In genomic region chr5:39713224-39713911, GRCh38 we compare ENCODE assay signal across 12 cellular contexts.
DNase-seq lines count a peak whose midpoint lies in the region; ATAC-seq and TF ChIP-seq lines count a peak whose summit lies in the region.
"Had no signal": no experiment of that assay in that cellular context is flagged by ENCODE, and none has a peak within 500 bp of the region (broad histone marks: within the 10 kb centered on the region; RNA-seq: fewer than 3 reads in every experiment).

No MANE protein-coding gene starts in this region.

- H3K27me3 ChIP-seq in HL-60 (ENCODE audit: insufficient read depth, poor library complexity, severe bottlenecking) (no peaks in the 10 kb centered on the region), gastrocnemius medialis (no peaks in the 10 kb centered on the region)
- H3K27me3 ChIP-seq: heart left ventricle had no signal

- peak overlapping the region; percentile 70 for H3K27ac ChIP-seq in HL-60 (replicated peaks)
- H3K27ac ChIP-seq in gastrocnemius medialis, result peak overlapping the region; percentile 27 to 52 (median 48)
- H3K27ac ChIP-seq: coronary artery had no signal

- H3K9me3 ChIP-seq in gastrocnemius medialis, result no peaks in the 10 kb centered on the region
- H3K9me3 ChIP-seq: heart left ventricle had no signal

- TF ChIP-seq CTCF in HL-60 (IDR thresholded peaks at IDR 0.05; ENCODE audit: insufficient read depth, low read length) (no peak), gastrocnemius medialis (IDR thresholded peaks at IDR 0.05 in 4 of 5, conservative IDR thresholded peaks at IDR 0.05 in 1 of 5) (no peak)

- TF ChIP-seq POLR2A in gastrocnemius medialis (IDR thresholded peaks at IDR 0.05), result no peak

- intact Hi-C loops in gastrocnemius medialis (cut with DNase I; ENCODE audit: low total_unique reads), result no loop called here

- in situ Hi-C loops in gastrocnemius medialis (cut with MboI; ENCODE audit: low sequenced_read_pairs in 4 of 4), result loop anchor here (10.0 to 25.0 kb wide), 4 partner anchors 971 to 1174 kb away; partner anchors contain the start of gene PTGER4 (in 1 of the 4)

- H3K4me3 ChIP-seq in HL-60 (replicated peaks; ENCODE audit: insufficient read depth, low read length) (no peak overlapping the region), gastrocnemius medialis (no peak overlapping the region)
- H3K4me3 ChIP-seq: coronary artery, heart left ventricle had no signal

- H3K4me1 ChIP-seq in gastrocnemius medialis, result peaks cover 25 to 34% of the 10 kb centered on the region in 2 donors

- no peaks in the 10 kb centered on the region for H3K36me3 ChIP-seq in gastrocnemius medialis
- H3K36me3 ChIP-seq: heart left ventricle had no signal

- ATAC-seq in gastrocnemius medialis (peak; percentile 53 to 71), GM21367 (IDR thresholded peaks at IDR 0.05; ENCODE audit: unreplicated experiment) (no peak), HG02973 (IDR thresholded peaks at IDR 0.05; ENCODE audit: unreplicated experiment) (no peak), HG03108 (IDR thresholded peaks at IDR 0.05; ENCODE audit: unreplicated experiment) (no peak)

- DNase-seq in HL-60 (ENCODE audit: low read depth in 1 of 2, low spot score in 1 of 2) (peak; percentile 75 to 89), SIG-M5 (lab: John Stamatoyannopoulos, UW) (peak; percentile 54), foreskin melanocyte (peak; percentile 78), gastrocnemius medialis (peak in 1 of 2 donors; percentile 21), mucosa of gallbladder (ENCODE audit: low spot score) (no peak)
- DNase-seq: activated CD4-positive, CD25-positive, alpha-beta regulatory T cell treated with anti-CD3 and anti-CD28 coated beads, Interleukin-2, amount 50 U/mL, for 72 hours; DMS79 had no signal

Comparison
In these comparisons a context has a peak if more than half of its experiments do, and no peak if none do; other contexts are left out.
1. ATAC-seq: peak in gastrocnemius medialis (2 of 2); none in GM21367 (single experiment), HG02973 (single experiment) and HG03108 (single experiment).